ENCODE assay signal across 1 cellular context in the genomic region with DNA sequence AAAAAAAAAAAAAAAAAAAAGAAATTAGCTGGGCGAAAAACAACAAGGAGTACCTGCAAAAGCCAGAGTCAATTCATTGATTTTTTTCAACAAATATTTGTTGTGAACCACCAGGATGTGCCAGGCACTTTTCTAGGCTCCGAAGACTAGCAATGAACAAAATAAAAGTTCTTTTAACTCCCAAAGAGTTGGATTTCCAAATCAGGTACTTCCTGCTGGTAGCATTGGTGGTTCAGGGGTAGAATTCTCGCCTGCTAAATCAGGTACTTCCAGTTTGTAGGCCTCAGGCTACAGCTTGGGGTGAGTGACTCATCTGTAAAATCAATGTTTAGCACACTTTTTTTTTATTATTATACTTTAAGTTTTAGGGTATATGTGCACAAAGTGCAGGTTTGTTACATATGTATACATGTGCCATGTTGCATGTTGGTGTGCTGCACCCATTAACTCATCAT.
TF ChIP-seq lines count a peak whose summit lies in the region.

No MANE protein-coding gene starts in this region.

TF ChIP-seq in HCT116, 20 proteins besides CTCF, POLR2A, EP300 and RAD21 (continued from another document):
- TF ChIP-seq, protein P1, sequence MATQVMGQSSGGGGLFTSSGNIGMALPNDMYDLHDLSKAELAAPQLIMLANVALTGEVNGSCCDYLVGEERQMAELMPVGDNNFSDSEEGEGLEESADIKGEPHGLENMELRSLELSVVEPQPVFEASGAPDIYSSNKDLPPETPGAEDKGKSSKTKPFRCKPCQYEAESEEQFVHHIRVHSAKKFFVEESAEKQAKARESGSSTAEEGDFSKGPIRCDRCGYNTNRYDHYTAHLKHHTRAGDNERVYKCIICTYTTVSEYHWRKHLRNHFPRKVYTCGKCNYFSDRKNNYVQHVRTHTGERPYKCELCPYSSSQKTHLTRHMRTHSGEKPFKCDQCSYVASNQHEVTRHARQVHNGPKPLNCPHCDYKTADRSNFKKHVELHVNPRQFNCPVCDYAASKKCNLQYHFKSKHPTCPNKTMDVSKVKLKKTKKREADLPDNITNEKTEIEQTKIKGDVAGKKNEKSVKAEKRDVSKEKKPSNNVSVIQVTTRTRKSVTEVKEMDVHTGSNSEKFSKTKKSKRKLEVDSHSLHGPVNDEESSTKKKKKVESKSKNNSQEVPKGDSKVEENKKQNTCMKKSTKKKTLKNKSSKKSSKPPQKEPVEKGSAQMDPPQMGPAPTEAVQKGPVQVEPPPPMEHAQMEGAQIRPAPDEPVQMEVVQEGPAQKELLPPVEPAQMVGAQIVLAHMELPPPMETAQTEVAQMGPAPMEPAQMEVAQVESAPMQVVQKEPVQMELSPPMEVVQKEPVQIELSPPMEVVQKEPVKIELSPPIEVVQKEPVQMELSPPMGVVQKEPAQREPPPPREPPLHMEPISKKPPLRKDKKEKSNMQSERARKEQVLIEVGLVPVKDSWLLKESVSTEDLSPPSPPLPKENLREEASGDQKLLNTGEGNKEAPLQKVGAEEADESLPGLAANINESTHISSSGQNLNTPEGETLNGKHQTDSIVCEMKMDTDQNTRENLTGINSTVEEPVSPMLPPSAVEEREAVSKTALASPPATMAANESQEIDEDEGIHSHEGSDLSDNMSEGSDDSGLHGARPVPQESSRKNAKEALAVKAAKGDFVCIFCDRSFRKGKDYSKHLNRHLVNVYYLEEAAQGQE (IDR thresholded peaks at IDR 0.05; ENCODE audit: low read depth), result no peak
- TF ChIP-seq EGR1 (IDR thresholded peaks at IDR 0.05; ENCODE audit: low read depth) (no peak), SIN3A (IDR thresholded peaks at IDR 0.05; ENCODE audit: low read depth) (no peak)
